25 cellular contexts compared by ENCODE assay signal in genomic region chr9:133389562-133389961, GRCh38. TPM values are rescaled to one million over a fixed set of nuclear protein-coding genes. Genes with fewer than 3 reads are reported as not detected.
"Had no signal": no experiment of that assay in that cellular context is flagged by ENCODE, and none has a peak within 500 bp of the region (broad histone marks: within the 10 kb centered on the region; RNA-seq: fewer than 3 reads in every experiment).

No MANE protein-coding gene starts in this region.

- H3K4me1 ChIP-seq: colonic mucosa, gastrocnemius medialis, heart right ventricle, left lung, lower lobe of right lung had no signal

- H3K4me3 ChIP-seq: colonic mucosa, esophagus squamous epithelium, gastrocnemius medialis, heart right ventricle, left lung, lower lobe of right lung, mucosa of descending colon had no signal

- H3K27ac ChIP-seq: colonic mucosa, epithelial cell of prostate, esophagus squamous epithelium, gastrocnemius medialis, heart right ventricle, left lung, lower lobe of right lung had no signal

- ATAC-seq: effector memory CD8-positive, alpha-beta T cell; esophagus mucosa; gastrocnemius medialis; heart right ventricle; left cardiac atrium; left lung; left ventricle myocardium superior; lower lobe of right lung; mucosa of descending colon had no signal

- H3K36me3 ChIP-seq: colonic mucosa, esophagus squamous epithelium, gastrocnemius medialis, heart right ventricle, left lung, lower lobe of right lung had no signal

- DNase-seq: colonic mucosa; cortex of kidney; effector CD8-positive, alpha-beta T cell; effector memory CD8-positive, alpha-beta T cell; endodermal cell; erythroblast; esophagus squamous epithelium; foreskin fibroblast; foreskin melanocyte; gastrocnemius medialis; glutamatergic neuron; head of caudate nucleus; heart right ventricle; hippocampal formation; left cardiac atrium; left ventricle myocardium superior; lower lobe of right lung; mesenchymal stem cell; mucosa of descending colon; naive B cell had no signal

- H3K9me3 ChIP-seq: colonic mucosa, esophagus squamous epithelium, gastrocnemius medialis, heart right ventricle, left lung, lower lobe of right lung, mucosa of descending colon had no signal

- H3K27me3 ChIP-seq: colonic mucosa had no signal

RNA-seq across cellular contexts. Expression of gene STKLD1, which starts 13.4 kb away (rescaled TPM):
- total RNA-seq: kidney epithelial cell, mesenteric fat pad had no signal
